In the genomic region with DNA sequence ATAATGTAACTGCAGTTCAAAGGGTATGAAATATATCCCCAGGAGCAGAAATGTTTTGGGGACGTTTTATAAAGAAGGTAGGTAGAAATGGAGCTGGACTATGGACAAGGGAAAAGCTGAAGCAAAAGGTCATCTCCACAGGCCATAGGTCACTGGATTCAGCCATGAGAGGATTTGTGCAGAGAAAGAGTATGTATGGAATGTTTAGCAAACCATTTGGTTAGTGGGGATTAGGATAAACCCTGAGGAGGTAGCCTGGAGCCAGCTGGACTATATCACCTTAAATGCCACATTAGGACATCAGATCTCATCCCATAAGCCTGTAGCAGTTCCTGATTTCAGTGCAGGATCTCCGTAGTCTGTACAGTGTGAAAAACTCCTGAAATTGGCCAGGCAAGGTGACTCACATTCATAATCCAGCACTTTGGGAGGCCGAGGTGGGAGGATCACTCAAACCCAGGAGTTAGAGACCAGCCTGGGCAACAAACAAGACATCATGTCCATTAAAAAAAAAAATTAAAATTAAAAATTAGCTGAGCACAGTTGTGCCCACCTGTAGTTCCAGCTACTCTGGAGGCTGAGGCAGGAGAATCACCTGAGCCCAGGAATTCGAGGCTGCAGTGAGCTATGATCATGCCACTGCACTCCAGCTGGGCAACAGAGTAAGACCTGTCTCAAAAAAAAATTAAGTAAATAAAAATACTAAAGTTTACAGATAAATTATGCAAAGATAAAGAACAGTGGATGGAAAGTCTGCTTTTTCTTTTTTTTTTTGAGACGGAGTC, we compare ENCODE assay signal across 28 cellular contexts. TPM values are rescaled to one million over a fixed set of nuclear protein-coding genes. Genes with fewer than 3 reads are reported as not detected.
DNase-seq lines count a peak whose midpoint lies in the region; ATAC-seq and TF ChIP-seq lines count a peak whose summit lies in the region.
"Had no signal": no experiment of that assay in that cellular context is flagged by ENCODE, and none has a peak within 500 bp of the region (broad histone marks: within the 10 kb centered on the region; RNA-seq: fewer than 3 reads in every experiment).

No MANE protein-coding gene starts in this region.

- peaks cover 0 to 43% (median 24%) of the 10 kb centered on the region in 12 donors for H3K4me1 ChIP-seq in heart left ventricle

- TF ChIP-seq CTCF in heart left ventricle (IDR thresholded peaks at IDR 0.05), result no peak
- no peak for TF ChIP-seq CTCF in mesothelial cell of epicardium (IDR thresholded peaks at IDR 0.05; ENCODE audit: unreplicated experiment)
- no peak for TF ChIP-seq CTCF in chondrocyte (IDR thresholded peaks at IDR 0.05)

- DNase-seq in cardiac septum (ENCODE audit: low spot score) (peak; percentile 53), heart left ventricle (no peak), amniotic epithelial cell (ENCODE audit: low read depth) (peak; percentile 82), mesothelial cell of epicardium (ENCODE audit: low spot score in 2 of 2, unreplicated experiment in 2 of 2) (peak in 1 of 2 experiments; percentile 20), NOMO-1 (lab: John Stamatoyannopoulos, UW; ENCODE audit: unreplicated experiment in 2 of 2) (no peak), chondrocyte (ENCODE audit: low spot score) (no peak)
- DNase-seq: activated CD4-positive, alpha-beta memory T cell treated with anti-CD3 and anti-CD28 coated beads, Interleukin-2, amount 10 ng/mL, durations not matched to agents 7 days and 5 days; activated T-cell treated with anti-CD3 and anti-CD28 coated beads, Interleukin-2, amount 50 U/mL, for 48 hours; cortex of kidney; DMS53; GOT3; heart right ventricle; Kasumi-1; NCI-H1092; NCI-H2081; NCI-H446; NK-92 treated with Interleukin-12 subunit alpha and Interleukin-12 subunit beta, amount 100 ng/mL, for 24 hours; nucleus accumbens; stimulated activated CD4-positive, alpha-beta T cell treated with anti-CD3 and anti-CD28 coated beads, Interleukin-15, amount 100 ng/mL, for 24 hours; testis had no signal

- H3K27ac Mint-ChIP-seq in mesothelial cell of epicardium, result peak overlapping the region; percentile 41
- H3K27ac Mint-ChIP-seq in chondrocyte (ENCODE audit: unreplicated experiment), result no peak overlapping the region
- H3K27ac Mint-ChIP-seq: activated CD4-positive, alpha-beta memory T cell treated with anti-CD3 and anti-CD28 coated beads, Interleukin-2, amount 10 ng/mL, durations not matched to agents 7 days and 5 days; activated naive CD4-positive, alpha-beta T cell treated with anti-CD3 and anti-CD28 coated beads, Interleukin-2, amount 50 U/mL, for 72 hours had no signal

- no peak for TF ChIP-seq POLR2A in heart left ventricle (IDR thresholded peaks at IDR 0.05)

- ATAC-seq in heart left ventricle (no peak), GM21423 (IDR thresholded peaks at IDR 0.05; ENCODE audit: unreplicated experiment) (no peak), HG02678 (IDR thresholded peaks at IDR 0.05; ENCODE audit: unreplicated experiment) (no peak)
- ATAC-seq: activated naive CD4-positive, alpha-beta T cell treated with anti-CD3 and anti-CD28 coated beads, Interleukin-2, amount 50 U/mL, for 72 hours; heart right ventricle; WTC11 had no signal

- no peaks in the 10 kb centered on the region for H3K27me3 Mint-ChIP-seq in mesothelial cell of epicardium (ENCODE audit: low read depth)
- H3K27me3 Mint-ChIP-seq in chondrocyte (ENCODE audit: low read depth), result no peaks in the 10 kb centered on the region
- H3K27me3 Mint-ChIP-seq: activated CD4-positive, alpha-beta memory T cell treated with anti-CD3 and anti-CD28 coated beads, Interleukin-2, amount 10 ng/mL, durations not matched to agents 7 days and 5 days had no signal

- H3K4me1 Mint-ChIP-seq in mesothelial cell of epicardium, result peaks cover 16% of the 10 kb centered on the region
- H3K4me1 Mint-ChIP-seq in chondrocyte (ENCODE audit: low read depth), result peaks cover 39% of the 10 kb centered on the region

- H3K4me3 ChIP-seq in heart left ventricle, result no peak overlapping the region
- H3K4me3 ChIP-seq: heart right ventricle, SK-N-MC, testis had no signal

- no peak overlapping the region for H3K27ac ChIP-seq in heart left ventricle
- H3K27ac ChIP-seq: C4-2B, heart right ventricle, SK-N-MC had no signal

- intact Hi-C loops in cardiac septum (cut with DNase I), result no loop called here
- intact Hi-C loops in heart left ventricle (cut with DNase I), result no loop called here

- peaks cover 5% of the 10 kb centered on the region for H3K9me3 Mint-ChIP-seq in mesothelial cell of epicardium
- no peaks in the 10 kb centered on the region for H3K9me3 Mint-ChIP-seq in chondrocyte (ENCODE audit: low read depth)
- H3K9me3 Mint-ChIP-seq: activated CD4-positive, alpha-beta memory T cell treated with anti-CD3 and anti-CD28 coated beads, Interleukin-2, amount 10 ng/mL, durations not matched to agents 7 days and 5 days; activated naive CD4-positive, alpha-beta T cell treated with anti-CD3 and anti-CD28 coated beads, Interleukin-2, amount 50 U/mL, for 72 hours; WTC11 had no signal

- H3K36me3 ChIP-seq in heart left ventricle, result peaks cover 0 to 55% (median 30%) of the 10 kb centered on the region in 9 donors

- WGBS in heart left ventricle, 4 donors, result 79 to 89% (median 84%) methylated on average over 5 of the region's 5 CpGs

- no peaks in the 10 kb centered on the region for H3K9me3 ChIP-seq in heart left ventricle
- H3K9me3 ChIP-seq: heart right ventricle, testis had no signal

- H3K36me3 Mint-ChIP-seq in mesothelial cell of epicardium (peaks cover 21% of the 10 kb centered on the region), chondrocyte (ENCODE audit: low read depth) (peaks cover 5% of the 10 kb centered on the region)

- H3K4me3 Mint-ChIP-seq in mesothelial cell of epicardium (no peak overlapping the region), chondrocyte (ENCODE audit: unreplicated experiment) (no peak overlapping the region)
- H3K4me3 Mint-ChIP-seq: activated CD4-positive, alpha-beta memory T cell treated with anti-CD3 and anti-CD28 coated beads, Interleukin-2, amount 10 ng/mL, durations not matched to agents 7 days and 5 days; WTC11 had no signal

- no peaks in the 10 kb centered on the region for H3K27me3 ChIP-seq in heart left ventricle
- H3K27me3 ChIP-seq: heart right ventricle, testis had no signal

RNA-seq across cellular contexts. Expression of a gene that starts 4.7 kb away (rescaled TPM):
- 19.7 TPM for total RNA-seq in cardiac septum
- 10 to 100 TPM; 12.6 to 36.6 (median 20.4) TPM for total RNA-seq in heart left ventricle
- polyA plus RNA-seq in heart left ventricle, result 10 to 100 TPM in 1 of 2 donors, 1 to 10 TPM in 1; 8.9 to 29.3 TPM
- total RNA-seq in mesothelial cell of epicardium, result 41.7 to 46.4 TPM (median 46.4 TPM) in 3 replicates
- total RNA-seq in chondrocyte, result 38.9 to 44.4 TPM (median 40.1 TPM) in 3 replicates

RNA-seq across cellular contexts. Expression of a gene that starts 18.1 kb away (rescaled TPM):
- total RNA-seq in cardiac septum, result not detected
- not detected for total RNA-seq in heart left ventricle
- polyA plus RNA-seq in heart left ventricle, result not detected
- total RNA-seq in mesothelial cell of epicardium, result 0.27 to 0.42 TPM in 2 of 3 replicates, not detected in the other
- total RNA-seq in chondrocyte, result not detected in 3 replicates
- total RNA-seq: activated CD4-positive, alpha-beta memory T cell treated with anti-CD3 and anti-CD28 coated beads, Interleukin-2, amount 10 ng/mL, durations not matched to agents 7 days and 5 days; heart right ventricle; HT1080; T-helper 2 cell treated with Interferon-gamma antibody and Interleukin-4, amounts not matched to agents 100 ng/mL and 5 ng/mL, for 36 hours had no signal

RNA-seq across cellular contexts. Expression of a gene that starts 21.5 kb away (rescaled TPM):
- total RNA-seq in cardiac septum (1.9 TPM), heart left ventricle (1 to 10 TPM; 1.1 to 5.0 (median 3.3) TPM), mesothelial cell of epicardium (7.7 to 9.4 TPM (median 8.4 TPM) in 3 replicates), chondrocyte (4.1 to 7.9 TPM (median 7.9 TPM) in 3 replicates)
- polyA plus RNA-seq in heart left ventricle, result 1 to 10 TPM; 3.0 to 4.2 TPM

RNA-seq across cellular contexts. Expression of a gene that starts 32.1 kb away (rescaled TPM):
- total RNA-seq in cardiac septum, result 20.0 TPM
- total RNA-seq in heart left ventricle, result 10 to 100 TPM; 13.7 to 72.1 (median 22.1) TPM
- polyA plus RNA-seq in heart left ventricle, result 10 to 100 TPM in 1 of 2 donors, 1 to 10 TPM in 1; 8.5 to 22.8 TPM
- 133 to 144 TPM (median 139 TPM) in 3 replicates for total RNA-seq in mesothelial cell of epicardium
- 25.6 to 45.3 TPM (median 26.3 TPM) in 3 replicates for total RNA-seq in chondrocyte

RNA-seq across cellular contexts. Expression of a gene that starts 57.9 kb away (rescaled TPM):
- total RNA-seq in cardiac septum, result 19.5 TPM
- total RNA-seq in heart left ventricle, result 10 to 100 TPM in 8 of 9 donors, 1 to 10 TPM in 1; 9.4 to 21.8 (median 13.7) TPM
- polyA plus RNA-seq in heart left ventricle, result 10 to 100 TPM in 1 of 2 donors, 1 to 10 TPM in 1; 7.6 to 53.7 TPM
- 32.3 to 33.9 TPM (median 32.7 TPM) in 3 replicates for total RNA-seq in mesothelial cell of epicardium
- total RNA-seq in chondrocyte, result 27.6 to 50.2 TPM (median 28.4 TPM) in 3 replicates

Comparison
In these comparisons a context has a peak if more than half of its experiments do, and no peak if none do; other contexts are left out.
1. DNase-seq: peak in cardiac septum (single experiment) and amniotic epithelial cell (single experiment); none in heart left ventricle (0 of 5), NOMO-1 (0 of 2) and chondrocyte (single experiment).